ENCODE assay signal across 8 cellular contexts in genomic region chr17:75182319-75182568, GRCh38. TPM values are rescaled to one million over a fixed set of nuclear protein-coding genes. Genes with fewer than 3 reads are reported as not detected.
DNase-seq lines count a peak whose midpoint lies in the region; ATAC-seq and TF ChIP-seq lines count a peak whose summit lies in the region.

No MANE protein-coding gene starts in this region.

- H3K27me3 ChIP-seq in CD8-positive, alpha-beta T cell (ENCODE audit: insufficient read depth, low read length): no peaks in the 10 kb centered on the region

- peaks cover 28% of the 10 kb centered on the region for H3K4me1 ChIP-seq in CD8-positive, alpha-beta T cell (ENCODE audit: insufficient read depth, low read length)

- peak overlapping the region; percentile 86 for H3K27ac Mint-ChIP-seq in CD8-positive, alpha-beta T cell
- H3K27ac Mint-ChIP-seq in activated naive CD8-positive, alpha-beta T cell: peak overlapping the region; percentile 95
- peak overlapping the region; percentile 83 to 85 for H3K27ac Mint-ChIP-seq in stimulated activated naive CD8-positive, alpha-beta T cell treated with anti-CD3 and anti-CD28 coated beads, Interleukin-15, amount 100 ng/mL, for 72 hours

- peak overlapping the region; percentile 68 for H3K4me3 ChIP-seq in CD8-positive, alpha-beta T cell (ENCODE audit: low read depth, low read length)
- peak overlapping the region; percentile 96 for H3K4me3 ChIP-seq in iPS-18c (ENCODE audit: insufficient read depth, low read depth, low read length)

- POLR2A ChIA-PET in CD8-positive, alpha-beta T cell (lab: Charles Lee): interaction anchor here (0.8 to 3.1 kb wide), 4 partner anchors 23 to 170 kb away, joined by 3 to 18 read pairs (median 3); partner anchors contain the start of genes MRPL58 and NUP85

- peak; percentile 28 for TF ChIP-seq CTCF in CD8-positive, alpha-beta T cell (IDR thresholded peaks at IDR 0.05)

- no peaks in the 10 kb centered on the region for H3K9me3 ChIP-seq in CD8-positive, alpha-beta T cell (ENCODE audit: low read length)
- H3K9me3 ChIP-seq in iPS-18c (ENCODE audit: control insufficient read depth, insufficient read depth, low read length): no peaks in the 10 kb centered on the region

- H3K36me3 ChIP-seq in CD8-positive, alpha-beta T cell (ENCODE audit: insufficient read depth, low read length): peaks cover 5% of the 10 kb centered on the region

- peak overlapping the region; percentile 92 for H3K4me3 Mint-ChIP-seq in CD8-positive, alpha-beta T cell
- peak overlapping the region; percentile 97 for H3K4me3 Mint-ChIP-seq in activated naive CD8-positive, alpha-beta T cell
- H3K4me3 Mint-ChIP-seq in stimulated activated naive CD8-positive, alpha-beta T cell treated with anti-CD3 and anti-CD28 coated beads, Interleukin-15, amount 100 ng/mL, for 72 hours: peak overlapping the region; percentile 89 to 94

- ATAC-seq in CD8-positive, alpha-beta T cell: no peak
- ATAC-seq in HG02840 (IDR thresholded peaks at IDR 0.05; ENCODE audit: low FRiP score, unreplicated experiment) (peak; percentile 9), HG03280 (IDR thresholded peaks at IDR 0.05; ENCODE audit: unreplicated experiment) (no peak)
- peak; percentile 14 for ATAC-seq in stimulated activated naive CD8-positive, alpha-beta T cell treated with anti-CD3 and anti-CD28 coated beads, Interleukin-15, amount 100 ng/mL, for 72 hours

- peak overlapping the region; percentile 95 for H3K27ac ChIP-seq in CD8-positive, alpha-beta T cell (ENCODE audit: low read depth, low read length)

- no peak for DNase-seq in CD8-positive, alpha-beta T cell
- DNase-seq in stimulated activated naive CD8-positive, alpha-beta T cell treated with anti-CD3 and anti-CD28 coated beads, Interleukin-15, amount 100 ng/mL, for 72 hours: no peak
- DNase-seq in GM03348 (ENCODE audit: low spot score) (no peak), HCEC 1CT (no peak)

- CTCF ChIA-PET in CD8-positive, alpha-beta T cell (lab: Charles Lee): interaction anchor here (1.5 kb wide), 1 partner anchor 71 kb away, joined by 3 read pairs; no protein-coding TSS in a partner anchor

- peaks cover 23% of the 10 kb centered on the region for H3K36me3 Mint-ChIP-seq in CD8-positive, alpha-beta T cell
- H3K36me3 Mint-ChIP-seq in activated naive CD8-positive, alpha-beta T cell: no peaks in the 10 kb centered on the region

- intact Hi-C loops in CD8-positive, alpha-beta T cell (cut with DNase I, micrococcal nuclease): loop anchor here (1.0 to 2.0 kb wide), 9 partner anchors 11 to 309 kb away; partner anchors contain the start of genes JPT1 (in 2 of the 2), ARMC7 (in 1 of the 2), CDR2L (in 1 of the 2) and FDXR (in 1 of the 2)

- H3K27me3 Mint-ChIP-seq in CD8-positive, alpha-beta T cell (ENCODE audit: low read depth): no peaks in the 10 kb centered on the region
- no peaks in the 10 kb centered on the region for H3K27me3 Mint-ChIP-seq in activated naive CD8-positive, alpha-beta T cell
- no peaks in the 10 kb centered on the region for H3K27me3 Mint-ChIP-seq in stimulated activated naive CD8-positive, alpha-beta T cell treated with anti-CD3 and anti-CD28 coated beads, Interleukin-15, amount 100 ng/mL, for 72 hours

- H3K4me1 Mint-ChIP-seq in CD8-positive, alpha-beta T cell (ENCODE audit: low read depth): peaks cover 46% of the 10 kb centered on the region
- H3K4me1 Mint-ChIP-seq in activated naive CD8-positive, alpha-beta T cell (ENCODE audit: low read depth): peaks cover 38% of the 10 kb centered on the region
- peaks cover 44% of the 10 kb centered on the region for H3K4me1 Mint-ChIP-seq in stimulated activated naive CD8-positive, alpha-beta T cell treated with anti-CD3 and anti-CD28 coated beads, Interleukin-15, amount 100 ng/mL, for 72 hours

- no peaks in the 10 kb centered on the region for H3K9me3 Mint-ChIP-seq in CD8-positive, alpha-beta T cell
- H3K9me3 Mint-ChIP-seq in activated naive CD8-positive, alpha-beta T cell (ENCODE audit: low read depth): no peaks in the 10 kb centered on the region
- no peaks in the 10 kb centered on the region for H3K9me3 Mint-ChIP-seq in stimulated activated naive CD8-positive, alpha-beta T cell treated with anti-CD3 and anti-CD28 coated beads, Interleukin-15, amount 100 ng/mL, for 72 hours

RNA-seq across cellular contexts. Expression of gene SUMO2, which starts 0.5 kb away (rescaled TPM):
- total RNA-seq in CD8-positive, alpha-beta T cell: 100 to 1,000 TPM; 192 to 203 TPM

RNA-seq across cellular contexts. Expression of gene NUP85, which starts 23.2 kb away (rescaled TPM):
- 10 to 100 TPM; 57.4 to 65.3 TPM for total RNA-seq in CD8-positive, alpha-beta T cell

RNA-seq across cellular contexts. Expression of gene JPT1, which starts 27.9 kb away (rescaled TPM):
- 10 to 100 TPM; 15.1 to 17.3 TPM for total RNA-seq in CD8-positive, alpha-beta T cell

RNA-seq across cellular contexts. Expression of gene NT5C, which starts 50.7 kb away (rescaled TPM):
- 10 to 100 TPM; 19.3 to 20.4 TPM for total RNA-seq in CD8-positive, alpha-beta T cell

Comparison
In these comparisons a context has a peak if more than half of its experiments do, and no peak if none do; other contexts are left out.
1. ATAC-seq: peak in HG02840 (single experiment) and stimulated activated naive CD8-positive, alpha-beta T cell treated with anti-CD3 and anti-CD28 coated beads, Interleukin-15, amount 100 ng/mL, for 72 hours (single experiment); none in CD8-positive, alpha-beta T cell (single experiment) and HG03280 (single experiment).
2. Peak in every context shown above with its lines, with median percentiles within 50 percentile points of each other: H3K27ac Mint-ChIP-seq and H3K4me3 Mint-ChIP-seq.